Comparison of ENCODE assay signal across 1 cellular context in the genomic region with DNA sequence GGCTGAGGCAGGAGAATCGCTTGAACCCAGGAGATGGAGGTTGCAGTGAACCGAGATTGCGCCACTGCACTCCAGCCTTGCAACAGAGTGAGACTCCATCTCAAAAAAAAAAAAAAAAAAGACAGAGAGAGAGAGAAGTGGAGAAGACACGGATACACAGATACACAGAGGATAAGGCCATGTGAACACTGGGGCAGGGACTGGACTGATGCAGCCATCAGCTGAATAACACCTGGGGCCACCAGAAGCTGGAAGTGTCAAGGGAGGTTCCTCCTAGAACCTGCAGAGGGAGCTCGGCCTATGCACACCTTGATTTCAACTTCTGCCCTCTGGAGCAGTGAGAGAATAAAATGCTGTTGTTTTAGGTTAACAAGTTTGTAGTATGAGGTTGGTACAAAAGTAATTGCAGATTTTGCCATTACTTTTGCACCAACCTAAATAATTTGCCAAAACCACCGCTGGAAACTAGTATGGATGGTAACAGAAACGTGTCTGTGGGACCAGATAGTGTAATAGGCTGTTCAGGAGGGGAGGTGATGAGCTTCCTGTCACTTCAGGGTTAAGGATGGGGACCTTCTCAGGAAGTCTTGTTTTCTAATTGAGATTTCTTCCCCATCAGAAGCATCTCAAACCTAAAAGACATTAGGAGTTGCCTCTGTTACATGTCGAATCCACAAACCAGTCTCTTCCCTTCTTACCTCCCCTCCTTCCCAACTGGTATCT.
TF ChIP-seq lines count a peak whose summit lies in the region.

No MANE protein-coding gene starts in this region.

TF ChIP-seq in K562, 482 proteins besides CTCF, POLR2A, EP300 and RAD21 (continued from another document and continues in another):
- TF ChIP-seq, protein P1, sequence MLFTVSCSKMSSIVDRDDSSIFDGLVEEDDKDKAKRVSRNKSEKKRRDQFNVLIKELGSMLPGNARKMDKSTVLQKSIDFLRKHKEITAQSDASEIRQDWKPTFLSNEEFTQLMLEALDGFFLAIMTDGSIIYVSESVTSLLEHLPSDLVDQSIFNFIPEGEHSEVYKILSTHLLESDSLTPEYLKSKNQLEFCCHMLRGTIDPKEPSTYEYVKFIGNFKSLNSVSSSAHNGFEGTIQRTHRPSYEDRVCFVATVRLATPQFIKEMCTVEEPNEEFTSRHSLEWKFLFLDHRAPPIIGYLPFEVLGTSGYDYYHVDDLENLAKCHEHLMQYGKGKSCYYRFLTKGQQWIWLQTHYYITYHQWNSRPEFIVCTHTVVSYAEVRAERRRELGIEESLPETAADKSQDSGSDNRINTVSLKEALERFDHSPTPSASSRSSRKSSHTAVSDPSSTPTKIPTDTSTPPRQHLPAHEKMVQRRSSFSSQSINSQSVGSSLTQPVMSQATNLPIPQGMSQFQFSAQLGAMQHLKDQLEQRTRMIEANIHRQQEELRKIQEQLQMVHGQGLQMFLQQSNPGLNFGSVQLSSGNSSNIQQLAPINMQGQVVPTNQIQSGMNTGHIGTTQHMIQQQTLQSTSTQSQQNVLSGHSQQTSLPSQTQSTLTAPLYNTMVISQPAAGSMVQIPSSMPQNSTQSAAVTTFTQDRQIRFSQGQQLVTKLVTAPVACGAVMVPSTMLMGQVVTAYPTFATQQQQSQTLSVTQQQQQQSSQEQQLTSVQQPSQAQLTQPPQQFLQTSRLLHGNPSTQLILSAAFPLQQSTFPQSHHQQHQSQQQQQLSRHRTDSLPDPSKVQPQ (CRISPR knock-in tag; IDR thresholded peaks at IDR 0.05; ENCODE audit: borderline replicate concordance) = no peak
- TF ChIP-seq FIP1L1 (IDR thresholded peaks at IDR 0.05; ENCODE audit: low read depth, low read length, poor library complexity, severe bottlenecking) = no peak
- 0 out of 2 replicates have a peak, but pooled peaks have one; percentile 16 for TF ChIP-seq CC2D1A (IDR thresholded peaks at IDR 0.05)
- peak; percentile 57 for TF ChIP-seq ZEB2 (IDR thresholded peaks at IDR 0.05)
- no peak for TF ChIP-seq MEF2D (tag; conservative IDR thresholded peaks at IDR 0.05; ENCODE audit: low read depth)
- TF ChIP-seq RCOR1 (IDR thresholded peaks at IDR 0.05; ENCODE audit: borderline replicate concordance in 1 of 2, low read depth in 2 of 2, low read length in 2 of 2) = peak in 1 of 2 experiments; percentile 44; a peak in 1 of 4 replicates
- TF ChIP-seq MAZ (CRISPR knock-in tag; conservative IDR thresholded peaks at IDR 0.05 in 1 of 2, IDR thresholded peaks at IDR 0.05 in 1 of 2) = peak in 1 of 2 experiments; percentile 48; a peak in 2 of 4 replicates
- TF ChIP-seq MBD1 (CRISPR knock-in tag; IDR thresholded peaks at IDR 0.05) = no peak
- TF ChIP-seq PTTG1 (tag; IDR thresholded peaks at IDR 0.05; ENCODE audit: low read depth) = no peak
- no peak for TF ChIP-seq PURB (CRISPR knock-in tag; IDR thresholded peaks at IDR 0.05; ENCODE audit: low read depth)
- TF ChIP-seq NFXL1 (CRISPR knock-in tag; IDR thresholded peaks at IDR 0.05) = no peak
- TF ChIP-seq, protein P2, sequence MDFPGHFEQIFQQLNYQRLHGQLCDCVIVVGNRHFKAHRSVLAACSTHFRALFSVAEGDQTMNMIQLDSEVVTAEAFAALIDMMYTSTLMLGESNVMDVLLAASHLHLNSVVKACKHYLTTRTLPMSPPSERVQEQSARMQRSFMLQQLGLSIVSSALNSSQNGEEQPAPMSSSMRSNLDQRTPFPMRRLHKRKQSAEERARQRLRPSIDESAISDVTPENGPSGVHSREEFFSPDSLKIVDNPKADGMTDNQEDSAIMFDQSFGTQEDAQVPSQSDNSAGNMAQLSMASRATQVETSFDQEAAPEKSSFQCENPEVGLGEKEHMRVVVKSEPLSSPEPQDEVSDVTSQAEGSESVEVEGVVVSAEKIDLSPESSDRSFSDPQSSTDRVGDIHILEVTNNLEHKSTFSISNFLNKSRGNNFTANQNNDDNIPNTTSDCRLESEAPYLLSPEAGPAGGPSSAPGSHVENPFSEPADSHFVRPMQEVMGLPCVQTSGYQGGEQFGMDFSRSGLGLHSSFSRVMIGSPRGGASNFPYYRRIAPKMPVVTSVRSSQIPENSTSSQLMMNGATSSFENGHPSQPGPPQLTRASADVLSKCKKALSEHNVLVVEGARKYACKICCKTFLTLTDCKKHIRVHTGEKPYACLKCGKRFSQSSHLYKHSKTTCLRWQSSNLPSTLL (IDR thresholded peaks at IDR 0.05) = no peak
- no peak for TF ChIP-seq MBD2 (IDR thresholded peaks at IDR 0.05; ENCODE audit: borderline replicate concordance, low read depth)
- TF ChIP-seq, protein P3, sequence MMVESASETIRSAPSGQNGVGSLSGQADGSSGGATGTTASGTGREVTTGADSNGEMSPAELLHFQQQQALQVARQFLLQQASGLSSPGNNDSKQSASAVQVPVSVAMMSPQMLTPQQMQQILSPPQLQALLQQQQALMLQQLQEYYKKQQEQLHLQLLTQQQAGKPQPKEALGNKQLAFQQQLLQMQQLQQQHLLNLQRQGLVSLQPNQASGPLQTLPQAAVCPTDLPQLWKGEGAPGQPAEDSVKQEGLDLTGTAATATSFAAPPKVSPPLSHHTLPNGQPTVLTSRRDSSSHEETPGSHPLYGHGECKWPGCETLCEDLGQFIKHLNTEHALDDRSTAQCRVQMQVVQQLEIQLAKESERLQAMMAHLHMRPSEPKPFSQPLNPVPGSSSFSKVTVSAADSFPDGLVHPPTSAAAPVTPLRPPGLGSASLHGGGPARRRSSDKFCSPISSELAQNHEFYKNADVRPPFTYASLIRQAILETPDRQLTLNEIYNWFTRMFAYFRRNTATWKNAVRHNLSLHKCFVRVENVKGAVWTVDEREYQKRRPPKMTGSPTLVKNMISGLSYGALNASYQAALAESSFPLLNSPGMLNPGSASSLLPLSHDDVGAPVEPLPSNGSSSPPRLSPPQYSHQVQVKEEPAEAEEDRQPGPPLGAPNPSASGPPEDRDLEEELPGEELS (CRISPR knock-in tag; IDR thresholded peaks at IDR 0.05; ENCODE audit: borderline replicate concordance) = no peak
- TF ChIP-seq DPF2 (IDR thresholded peaks at IDR 0.05) = no peak
- no peak for TF ChIP-seq NFE2L1 (tag; IDR thresholded peaks at IDR 0.05; ENCODE audit: borderline replicate concordance, low read depth)
- no peak for TF ChIP-seq ZC3H4 (CRISPR knock-in tag; IDR thresholded peaks at IDR 0.05; ENCODE audit: borderline replicate concordance)
- peak; percentile 65 for TF ChIP-seq SMC3 (conservative IDR thresholded peaks at IDR 0.05; ENCODE audit: insufficient read depth, low read depth, low read length)
- TF ChIP-seq, protein P4, sequence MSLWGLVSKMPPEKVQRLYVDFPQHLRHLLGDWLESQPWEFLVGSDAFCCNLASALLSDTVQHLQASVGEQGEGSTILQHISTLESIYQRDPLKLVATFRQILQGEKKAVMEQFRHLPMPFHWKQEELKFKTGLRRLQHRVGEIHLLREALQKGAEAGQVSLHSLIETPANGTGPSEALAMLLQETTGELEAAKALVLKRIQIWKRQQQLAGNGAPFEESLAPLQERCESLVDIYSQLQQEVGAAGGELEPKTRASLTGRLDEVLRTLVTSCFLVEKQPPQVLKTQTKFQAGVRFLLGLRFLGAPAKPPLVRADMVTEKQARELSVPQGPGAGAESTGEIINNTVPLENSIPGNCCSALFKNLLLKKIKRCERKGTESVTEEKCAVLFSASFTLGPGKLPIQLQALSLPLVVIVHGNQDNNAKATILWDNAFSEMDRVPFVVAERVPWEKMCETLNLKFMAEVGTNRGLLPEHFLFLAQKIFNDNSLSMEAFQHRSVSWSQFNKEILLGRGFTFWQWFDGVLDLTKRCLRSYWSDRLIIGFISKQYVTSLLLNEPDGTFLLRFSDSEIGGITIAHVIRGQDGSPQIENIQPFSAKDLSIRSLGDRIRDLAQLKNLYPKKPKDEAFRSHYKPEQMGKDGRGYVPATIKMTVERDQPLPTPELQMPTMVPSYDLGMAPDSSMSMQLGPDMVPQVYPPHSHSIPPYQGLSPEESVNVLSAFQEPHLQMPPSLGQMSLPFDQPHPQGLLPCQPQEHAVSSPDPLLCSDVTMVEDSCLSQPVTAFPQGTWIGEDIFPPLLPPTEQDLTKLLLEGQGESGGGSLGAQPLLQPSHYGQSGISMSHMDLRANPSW (CRISPR knock-in tag; IDR thresholded peaks at IDR 0.05) = no peak
- no peak for TF ChIP-seq CEBPG (CRISPR knock-in tag; IDR thresholded peaks at IDR 0.05)
- peak in 1 of 2 experiments; percentile 59; a peak in 1 of 4 replicates for TF ChIP-seq CEBPG (tag; conservative IDR thresholded peaks at IDR 0.05 in 1 of 2, IDR thresholded peaks at IDR 0.05 in 1 of 2)
- no peak for TF ChIP-seq ZFP1 (CRISPR knock-in tag; IDR thresholded peaks at IDR 0.05)
- TF ChIP-seq, protein P5, sequence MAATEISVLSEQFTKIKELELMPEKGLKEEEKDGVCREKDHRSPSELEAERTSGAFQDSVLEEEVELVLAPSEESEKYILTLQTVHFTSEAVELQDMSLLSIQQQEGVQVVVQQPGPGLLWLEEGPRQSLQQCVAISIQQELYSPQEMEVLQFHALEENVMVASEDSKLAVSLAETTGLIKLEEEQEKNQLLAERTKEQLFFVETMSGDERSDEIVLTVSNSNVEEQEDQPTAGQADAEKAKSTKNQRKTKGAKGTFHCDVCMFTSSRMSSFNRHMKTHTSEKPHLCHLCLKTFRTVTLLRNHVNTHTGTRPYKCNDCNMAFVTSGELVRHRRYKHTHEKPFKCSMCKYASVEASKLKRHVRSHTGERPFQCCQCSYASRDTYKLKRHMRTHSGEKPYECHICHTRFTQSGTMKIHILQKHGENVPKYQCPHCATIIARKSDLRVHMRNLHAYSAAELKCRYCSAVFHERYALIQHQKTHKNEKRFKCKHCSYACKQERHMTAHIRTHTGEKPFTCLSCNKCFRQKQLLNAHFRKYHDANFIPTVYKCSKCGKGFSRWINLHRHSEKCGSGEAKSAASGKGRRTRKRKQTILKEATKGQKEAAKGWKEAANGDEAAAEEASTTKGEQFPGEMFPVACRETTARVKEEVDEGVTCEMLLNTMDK (IDR thresholded peaks at IDR 0.05; ENCODE audit: borderline replicate concordance, insufficient read depth, low read depth, low read length, poor library complexity, severe bottlenecking) = peak; percentile 46
- no peak for TF ChIP-seq ZNF165 (CRISPR knock-in tag; IDR thresholded peaks at IDR 0.05; ENCODE audit: borderline replicate concordance)
- no peak for TF ChIP-seq ZNF707 (CRISPR knock-in tag; conservative IDR thresholded peaks at IDR 0.05)
- TF ChIP-seq NFE2 (IDR thresholded peaks at IDR 0.05; ENCODE audit: low read depth) = no peak
- TF ChIP-seq HMGN3 (IDR thresholded peaks at IDR 0.05; ENCODE audit: borderline replicate concordance, extremely low read depth, insufficient read length, low read depth, low read length) = no peak
- no peak for TF ChIP-seq MYNN (IDR thresholded peaks at IDR 0.05)
- no peak for TF ChIP-seq MYNN (CRISPR knock-in tag; IDR thresholded peaks at IDR 0.05)
- 0 out of 2 replicates have a peak, but pooled peaks have one; percentile 51 for TF ChIP-seq HLTF (IDR thresholded peaks at IDR 0.05)
- TF ChIP-seq SRSF7 (optimal IDR thresholded peaks at IDR 0.05; ENCODE audit: low read depth, low read length) = no peak
- peak; percentile 77 for TF ChIP-seq CEBPB (tag; IDR thresholded peaks at IDR 0.05)
- no peak for TF ChIP-seq ZKSCAN1 (IDR thresholded peaks at IDR 0.05; ENCODE audit: low read depth, low read length)
- TF ChIP-seq GTF2B (IDR thresholded peaks at IDR 0.05; ENCODE audit: extremely low read depth, insufficient read length) = no peak
- no peak for TF ChIP-seq ZNF507 (tag; conservative IDR thresholded peaks at IDR 0.05)
- no peak for TF ChIP-seq KLF1 (tag; IDR thresholded peaks at IDR 0.05)
- TF ChIP-seq, protein P6, sequence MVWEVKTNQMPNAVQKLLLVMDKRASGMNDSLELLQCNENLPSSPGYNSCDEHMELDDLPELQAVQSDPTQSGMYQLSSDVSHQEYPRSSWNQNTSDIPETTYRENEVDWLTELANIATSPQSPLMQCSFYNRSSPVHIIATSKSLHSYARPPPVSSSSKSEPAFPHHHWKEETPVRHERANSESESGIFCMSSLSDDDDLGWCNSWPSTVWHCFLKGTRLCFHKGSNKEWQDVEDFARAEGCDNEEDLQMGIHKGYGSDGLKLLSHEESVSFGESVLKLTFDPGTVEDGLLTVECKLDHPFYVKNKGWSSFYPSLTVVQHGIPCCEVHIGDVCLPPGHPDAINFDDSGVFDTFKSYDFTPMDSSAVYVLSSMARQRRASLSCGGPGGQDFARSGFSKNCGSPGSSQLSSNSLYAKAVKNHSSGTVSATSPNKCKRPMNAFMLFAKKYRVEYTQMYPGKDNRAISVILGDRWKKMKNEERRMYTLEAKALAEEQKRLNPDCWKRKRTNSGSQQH (CRISPR knock-in tag; IDR thresholded peaks at IDR 0.05) = no peak
- no peak for TF ChIP-seq SP1 (CRISPR knock-in tag; IDR thresholded peaks at IDR 0.05)
- no peak for TF ChIP-seq NBN (IDR thresholded peaks at IDR 0.05; ENCODE audit: low read depth)
- no peak for TF ChIP-seq E2F6 (IDR thresholded peaks at IDR 0.05; ENCODE audit: borderline replicate concordance in 1 of 2, extremely low read depth in 1 of 2, insufficient read depth in 1 of 2, insufficient read length in 1 of 2, low read depth in 1 of 2, low read length in 1 of 2, poor library complexity in 1 of 2, severe bottlenecking in 1 of 2)
- TF ChIP-seq, protein P7, sequence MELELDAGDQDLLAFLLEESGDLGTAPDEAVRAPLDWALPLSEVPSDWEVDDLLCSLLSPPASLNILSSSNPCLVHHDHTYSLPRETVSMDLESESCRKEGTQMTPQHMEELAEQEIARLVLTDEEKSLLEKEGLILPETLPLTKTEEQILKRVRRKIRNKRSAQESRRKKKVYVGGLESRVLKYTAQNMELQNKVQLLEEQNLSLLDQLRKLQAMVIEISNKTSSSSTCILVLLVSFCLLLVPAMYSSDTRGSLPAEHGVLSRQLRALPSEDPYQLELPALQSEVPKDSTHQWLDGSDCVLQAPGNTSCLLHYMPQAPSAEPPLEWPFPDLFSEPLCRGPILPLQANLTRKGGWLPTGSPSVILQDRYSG (tag; conservative IDR thresholded peaks at IDR 0.05; ENCODE audit: low read depth) = no peak
- no peak for TF ChIP-seq ZNF583 (CRISPR knock-in tag; IDR thresholded peaks at IDR 0.05)
- TF ChIP-seq GATA2 (CRISPR knock-in tag; IDR thresholded peaks at IDR 0.05) = no peak
